21 cellular contexts compared by ENCODE assay signal in the genomic region with DNA sequence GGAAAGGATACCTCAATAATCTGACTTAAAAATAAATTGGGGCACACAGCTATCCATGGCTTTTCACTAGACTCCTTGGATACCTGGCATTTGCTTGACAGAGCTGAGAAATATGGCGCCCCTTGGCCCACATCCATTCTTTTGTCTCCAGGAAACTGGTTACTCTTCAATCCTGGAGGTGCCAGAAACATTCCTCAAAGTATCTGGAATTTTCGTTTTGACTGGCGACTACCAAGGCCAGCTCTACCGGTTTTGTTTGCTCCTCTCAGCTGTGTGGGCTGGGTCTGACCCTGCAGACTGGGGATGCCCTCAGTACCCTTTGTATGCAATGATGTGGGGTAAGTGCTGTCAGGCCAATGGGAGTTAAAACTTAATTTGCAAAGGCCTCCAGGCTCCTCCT. TPM values are rescaled to one million over a fixed set of nuclear protein-coding genes. Genes with fewer than 3 reads are reported as not detected.
DNase-seq lines count a peak whose midpoint lies in the region; ATAC-seq and TF ChIP-seq lines count a peak whose summit lies in the region.
"Had no signal": no experiment of that assay in that cellular context is flagged by ENCODE, and none has a peak within 500 bp of the region (broad histone marks: within the 10 kb centered on the region; RNA-seq: fewer than 3 reads in every experiment).

No MANE protein-coding gene starts in this region.

- no peaks in the 10 kb centered on the region for H3K27me3 Mint-ChIP-seq in stimulated activated memory B cell treated with anti-CD40 and anti-IgM and Interleukin-4, amounts not matched to agents 10 μg/mL and 1 μg/mL and 100 μg/mL, for 72 hours
- H3K27me3 Mint-ChIP-seq: activated CD4-positive, alpha-beta T cell treated with anti-CD3 and anti-CD28 coated beads, Interleukin-2, amount 10 ng/mL, durations not matched to agents 24 days and 14 days; activated naive CD8-positive, alpha-beta T cell treated with anti-CD3 and anti-CD28 coated beads, Interleukin-2, amount 50 U/mL, for 24 hours; dendritic cell treated with granulocyte-macrophage colony-stimulating factor and Interleukin-4, amounts not matched to agents 40 ng/mL and 50 ng/mL, for 4 days had no signal

- H3K27me3 ChIP-seq in PC-3 (ENCODE audit: low read length), result no peaks in the 10 kb centered on the region
- H3K27me3 ChIP-seq: stomach had no signal

- H4K20me1 ChIP-seq in PC-3 (ENCODE audit: low read length), result 0 out of 2 replicates have a peak, but pooled peaks cover 4% of the 10 kb centered on the region

- H2AFZ ChIP-seq in PC-3 (ENCODE audit: low read length), result no peak overlapping the region

- no peak overlapping the region for H3K4me3 ChIP-seq in PC-3 (ENCODE audit: low read length)
- H3K4me3 ChIP-seq: stomach had no signal

- no peak overlapping the region for H3K27ac Mint-ChIP-seq in stimulated activated memory B cell treated with anti-CD40 and anti-IgM and Interleukin-4, amounts not matched to agents 10 μg/mL and 1 μg/mL and 100 μg/mL, for 72 hours
- H3K27ac Mint-ChIP-seq: activated CD4-positive, alpha-beta T cell treated with anti-CD3 and anti-CD28 coated beads, Interleukin-2, amount 10 ng/mL, durations not matched to agents 24 days and 14 days; activated naive CD8-positive, alpha-beta T cell treated with anti-CD3 and anti-CD28 coated beads, Interleukin-2, amount 50 U/mL, for 24 hours; activated T-helper 2 cell treated with anti-CD3 and anti-CD28 coated beads, Interferon-gamma antibody, Interleukin-2, Interleukin-4, amounts not matched to agents 10 μg/mL and 5 μg/mL and 100 μg/mL, durations not matched to agents 14 hours and 24 hours and 36 hours; dendritic cell treated with granulocyte-macrophage colony-stimulating factor and Interleukin-4, amounts not matched to agents 40 ng/mL and 50 ng/mL, for 4 days; HFFc6 had no signal

- H3K4me3 Mint-ChIP-seq in stimulated activated memory B cell treated with anti-CD40 and anti-IgM and Interleukin-4, amounts not matched to agents 10 μg/mL and 1 μg/mL and 100 μg/mL, for 72 hours, result no peak overlapping the region
- H3K4me3 Mint-ChIP-seq: activated CD4-positive, alpha-beta T cell treated with anti-CD3 and anti-CD28 coated beads, Interleukin-2, amount 10 ng/mL, durations not matched to agents 24 days and 14 days; activated naive CD8-positive, alpha-beta T cell treated with anti-CD3 and anti-CD28 coated beads, Interleukin-2, amount 50 U/mL, for 24 hours; CD14-positive monocyte; dendritic cell treated with granulocyte-macrophage colony-stimulating factor and Interleukin-4, amounts not matched to agents 40 ng/mL and 50 ng/mL, for 4 days; HFFc6 had no signal

- intact Hi-C loops in PC-3 (cut with micrococcal nuclease), result no loop called here

- in situ Hi-C loops in ACHN (cut with HindIII; ENCODE audit: low pct_ligation_motif_present, low pct_unique_long_range_greater_than_20kb, low sequenced_read_pairs), result no loop called here

- no peak overlapping the region for H3K27ac ChIP-seq in PC-3 (ENCODE audit: low read length)
- H3K27ac ChIP-seq: epithelial cell of prostate, stomach had no signal

- H3K4me2 ChIP-seq in PC-3 (ENCODE audit: low read length), result no peak overlapping the region

- TF ChIP-seq CTCF in PC-3 (conservative IDR thresholded peaks at IDR 0.05; ENCODE audit: low read depth, low read length), result no peak

- ATAC-seq in PC-3 (no peak; the same call in 1 of the 2 replicates), esophagus mucosa (peak; percentile 79), GM18498 (IDR thresholded peaks at IDR 0.05; ENCODE audit: unreplicated experiment) (no peak), HG03025 (IDR thresholded peaks at IDR 0.05; ENCODE audit: low FRiP score, unreplicated experiment) (no peak)
- no peak for ATAC-seq in stimulated activated memory B cell treated with anti-CD40 and anti-IgM and Interleukin-4, amounts not matched to agents 10 μg/mL and 1 μg/mL and 100 μg/mL, for 72 hours
- ATAC-seq: activated naive CD8-positive, alpha-beta T cell treated with anti-CD3 and anti-CD28 coated beads, Interleukin-2, amount 50 U/mL, for 24 hours; Right ventricle myocardium inferior had no signal

- POLR2A ChIA-PET in PC-3 (lab: Charles Lee; ENCODE audit: unreplicated experiment), result no interaction called here

- no peak overlapping the region for H3K9ac ChIP-seq in PC-3 (ENCODE audit: low read length)

- H3K36me3 Mint-ChIP-seq in stimulated activated memory B cell treated with anti-CD40 and anti-IgM and Interleukin-4, amounts not matched to agents 10 μg/mL and 1 μg/mL and 100 μg/mL, for 72 hours, result peaks cover 36% of the 10 kb centered on the region

- H3K79me2 ChIP-seq in PC-3 (ENCODE audit: low read length), result peaks cover 85% of the 10 kb centered on the region

- DNase-seq in ACHN (peak; percentile 28), PC-3 (peak; percentile 27), medulla oblongata (ENCODE audit: extremely low spot score) (peak; percentile 63), 8988T (no peak)
- DNase-seq: activated CD4-positive, alpha-beta T cell treated with anti-CD3 and anti-CD28 coated beads, Interleukin-2, amount 10 ng/mL, durations not matched to agents 24 days and 14 days; activated naive CD8-positive, alpha-beta T cell treated with anti-CD3 and anti-CD28 coated beads, Interleukin-2, amount 50 U/mL, for 24 hours; HFFc6; KBM-7; NCI-H1092; NCI-H2081 treated with DMSO at 0.1 percent for 48 hours; NCI-H510A treated with DMSO at 0.1 percent for 48 hours; stomach had no signal

- H3K9me3 Mint-ChIP-seq in stimulated activated memory B cell treated with anti-CD40 and anti-IgM and Interleukin-4, amounts not matched to agents 10 μg/mL and 1 μg/mL and 100 μg/mL, for 72 hours, result no peaks in the 10 kb centered on the region
- H3K9me3 Mint-ChIP-seq: activated CD4-positive, alpha-beta T cell treated with anti-CD3 and anti-CD28 coated beads, Interleukin-2, amount 10 ng/mL, durations not matched to agents 24 days and 14 days; activated naive CD8-positive, alpha-beta T cell treated with anti-CD3 and anti-CD28 coated beads, Interleukin-2, amount 50 U/mL, for 24 hours; activated T-helper 2 cell treated with anti-CD3 and anti-CD28 coated beads, Interferon-gamma antibody, Interleukin-2, Interleukin-4, amounts not matched to agents 10 μg/mL and 5 μg/mL and 100 μg/mL, durations not matched to agents 14 hours and 24 hours and 36 hours; HFFc6 had no signal

- no peaks in the 10 kb centered on the region for H3K9me3 ChIP-seq in PC-3 (ENCODE audit: low read length)
- H3K9me3 ChIP-seq: stomach had no signal

- no peaks in the 10 kb centered on the region for H3K4me1 ChIP-seq in PC-3 (ENCODE audit: insufficient read depth, low read length)

- H3F3A ChIP-seq in PC-3 (ENCODE audit: low read length, unreplicated experiment), result no peaks in the 10 kb centered on the region

- BruUV-seq in PC-3 (replicated peaks; lab: Mats Ljungman, UMichigan), result no TSS peak

- peaks cover 11% of the 10 kb centered on the region for H3K36me3 ChIP-seq in PC-3 (ENCODE audit: low read depth, low read length)
- H3K36me3 ChIP-seq: stomach had no signal

- peaks cover 27% of the 10 kb centered on the region for H3K4me1 Mint-ChIP-seq in stimulated activated memory B cell treated with anti-CD40 and anti-IgM and Interleukin-4, amounts not matched to agents 10 μg/mL and 1 μg/mL and 100 μg/mL, for 72 hours

- H3K9me2 ChIP-seq in PC-3 (replicated peaks; ENCODE audit: low read length), result no peaks in the 10 kb centered on the region

- CTCF ChIA-PET in PC-3 (lab: Charles Lee), result no interaction called here

RNA-seq across cellular contexts. Expression of a gene that starts 27.0 kb away (rescaled TPM):
- 51.6 and 57.6 TPM in 2 replicates for total RNA-seq in PC-3 (2014; rRNA removed)
- 50.3 TPM for total RNA-seq in esophagus mucosa

RNA-seq across cellular contexts. Expression of a gene that starts 41.9 kb away (rescaled TPM):
- 486 and 540 TPM in 2 replicates for total RNA-seq in PC-3 (2014; rRNA removed)
- total RNA-seq in esophagus mucosa, result 79.6 TPM
